8 cellular contexts compared by ENCODE assay signal in genomic region chr7:601573-602340, GRCh38.
DNase-seq lines count a peak whose midpoint lies in the region; ATAC-seq, FAIRE-seq and TF ChIP-seq lines count a peak whose summit lies in the region.

No MANE protein-coding gene starts in this region.

- POLR2A ChIA-PET in activated CD8-positive, alpha-beta T cell treated with anti-CD3 and anti-CD28 coated beads for 36 hours (lab: Charles Lee), result interaction anchor here (1.3 to 7.6 kb wide), 6 partner anchors 8 to 239 kb away, joined by 4 to 116 read pairs (median 18); partner anchors contain the start of genes DNAAF5 and PRKAR1B
- POLR2A ChIA-PET in endothelial cell of umbilical vein (lab: Charles Lee), result no interaction called here

- H3K4me1 ChIP-seq in endothelial cell of umbilical vein (ENCODE audit: control insufficient read depth, extremely low read depth, insufficient read depth, low read length), result peaks cover 42% of the 10 kb centered on the region

- H3K27me3 Mint-ChIP-seq in activated CD8-positive, alpha-beta T cell treated with anti-CD3 and anti-CD28 coated beads for 36 hours, result no peaks in the 10 kb centered on the region
- H3K27me3 Mint-ChIP-seq in glutamatergic neuron (ENCODE audit: unreplicated experiment), result peaks cover 5% of the 10 kb centered on the region

- H3K4me1 Mint-ChIP-seq in activated CD8-positive, alpha-beta T cell treated with anti-CD3 and anti-CD28 coated beads for 36 hours (ENCODE audit: low read depth), result peaks cover 66% of the 10 kb centered on the region
- H3K4me1 Mint-ChIP-seq in glutamatergic neuron (ENCODE audit: low read depth, unreplicated experiment), result no peaks in the 10 kb centered on the region

- no peaks in the 10 kb centered on the region for H3K9me1 ChIP-seq in endothelial cell of umbilical vein (replicated peaks; ENCODE audit: control insufficient read depth, extremely low read depth, insufficient read depth, low read length)

- peaks cover 63% of the 10 kb centered on the region for H3K36me3 Mint-ChIP-seq in activated CD8-positive, alpha-beta T cell treated with anti-CD3 and anti-CD28 coated beads for 36 hours (ENCODE audit: low read depth)
- H3K36me3 Mint-ChIP-seq in glutamatergic neuron (ENCODE audit: unreplicated experiment), result no peaks in the 10 kb centered on the region

- peaks cover 5% of the 10 kb centered on the region for H3K9me3 Mint-ChIP-seq in activated CD8-positive, alpha-beta T cell treated with anti-CD3 and anti-CD28 coated beads for 36 hours
- H3K9me3 Mint-ChIP-seq in glutamatergic neuron (ENCODE audit: unreplicated experiment), result peaks cover 1% of the 10 kb centered on the region

- intact Hi-C loops in activated CD8-positive, alpha-beta T cell treated with anti-CD3 and anti-CD28 coated beads for 36 hours (cut with micrococcal nuclease), result no loop called here
- intact Hi-C loops in endothelial cell of umbilical vein (cut with micrococcal nuclease), result loop anchor here (5.0 kb wide), 1 partner anchor 276 kb away; the partner anchor contains the start of gene GET4

- no peaks in the 10 kb centered on the region for H3K9me3 ChIP-seq in endothelial cell of umbilical vein (replicated peaks; ENCODE audit: control insufficient read depth, insufficient read depth, low read length)

- FAIRE-seq in endothelial cell of umbilical vein (lab: Jason Lieb, UNC), result peak; percentile 74
- FAIRE-seq in frontal cortex (lab: Jason Lieb, UNC), result no peak

- H3K36me3 ChIP-seq in endothelial cell of umbilical vein (ENCODE audit: control insufficient read depth in 2 of 2, extremely low read depth in 1 of 2, insufficient read depth in 2 of 2, low read length in 2 of 2), result no peaks in the 10 kb centered on the region

- ATAC-seq in GM18505 (IDR thresholded peaks at IDR 0.05; ENCODE audit: unreplicated experiment) (peak; percentile 34), HG03097 (IDR thresholded peaks at IDR 0.05; ENCODE audit: low FRiP score, unreplicated experiment) (peak; percentile 37)
- peak; percentile 53 for ATAC-seq in activated CD8-positive, alpha-beta T cell treated with anti-CD3 and anti-CD28 coated beads for 36 hours

- no peak for TF ChIP-seq CTCF in activated CD8-positive, alpha-beta T cell treated with anti-CD3 and anti-CD28 coated beads for 36 hours (IDR thresholded peaks at IDR 0.05)
- TF ChIP-seq CTCF in endothelial cell of umbilical vein (IDR thresholded peaks at IDR 0.05; ENCODE audit: extremely low read depth in 1 of 2, insufficient read depth in 1 of 2, low read depth in 1 of 2, low read length in 2 of 2) (no peak), glutamatergic neuron (IDR thresholded peaks at IDR 0.05; ENCODE audit: partially characterized antibody, unreplicated experiment) (no peak)

- dilution Hi-C loops in endothelial cell of umbilical vein (cut with MboI; ENCODE audit: extremely low pct_ligation_motif_present, low sequenced_read_pairs), result no loop called here

- peak overlapping the region; percentile 77 for H2AFZ ChIP-seq in endothelial cell of umbilical vein (ENCODE audit: low read depth, low read length)

- DNase-seq in activated CD8-positive, alpha-beta T cell treated with anti-CD3 and anti-CD28 coated beads for 36 hours, result peak; percentile 98
- DNase-seq in endothelial cell of umbilical vein (ENCODE audit: low read depth, low spot score) (peak; percentile 49), frontal cortex (ENCODE audit: low spot score in 2 of 2) (no peak), glutamatergic neuron (no peak), OCI-M1 (lab: John Stamatoyannopoulos, UW) (no peak)
- DNase-seq in stimulated activated CD4-positive, alpha-beta T cell treated with anti-CD3 and anti-CD28 coated beads, Interleukin-12 subunit alpha, Interleukin-12 subunit beta, amount 100 ng/mL, for 4 hours, result peak; percentile 88

- H3K27ac ChIP-seq in endothelial cell of umbilical vein (ENCODE audit: insufficient read depth, low read depth, low read length), result peak overlapping the region; percentile 97

- H3K79me2 ChIP-seq in endothelial cell of umbilical vein (ENCODE audit: control insufficient read depth, insufficient read depth, low read length), result no peaks in the 10 kb centered on the region

- peak overlapping the region; percentile 54 for H3K9ac ChIP-seq in endothelial cell of umbilical vein (replicated peaks; ENCODE audit: extremely low read depth, insufficient read depth, low read length)

- peak overlapping the region; percentile 100 for H3K27ac Mint-ChIP-seq in activated CD8-positive, alpha-beta T cell treated with anti-CD3 and anti-CD28 coated beads for 36 hours
- H3K27ac Mint-ChIP-seq in glutamatergic neuron (ENCODE audit: unreplicated experiment), result no peak overlapping the region

- peak; percentile 66 for TF ChIP-seq POLR2A in GM18505 (IDR thresholded peaks at IDR 0.05; ENCODE audit: borderline replicate concordance, extremely low read depth, insufficient read depth, insufficient read length)
- TF ChIP-seq POLR2A in endothelial cell of umbilical vein (IDR thresholded peaks at IDR 0.05; ENCODE audit: low read depth, low read length), result no peak

- peak overlapping the region; percentile 80 for H3K4me3 Mint-ChIP-seq in activated CD8-positive, alpha-beta T cell treated with anti-CD3 and anti-CD28 coated beads for 36 hours
- no peak overlapping the region for H3K4me3 Mint-ChIP-seq in glutamatergic neuron (ENCODE audit: unreplicated experiment)

- H4K20me1 ChIP-seq in endothelial cell of umbilical vein (replicated peaks; ENCODE audit: control insufficient read depth, extremely low read depth, insufficient read depth, low read length), result no peaks in the 10 kb centered on the region

- no peak overlapping the region for H3K4me2 ChIP-seq in endothelial cell of umbilical vein (ENCODE audit: insufficient read depth, low read length)

- no peaks in the 10 kb centered on the region for H3K27me3 ChIP-seq in endothelial cell of umbilical vein (ENCODE audit: control insufficient read depth in 2 of 2, insufficient read depth in 2 of 2, low read length in 2 of 2)

- CTCF ChIA-PET in activated CD8-positive, alpha-beta T cell treated with anti-CD3 and anti-CD28 coated beads for 36 hours (lab: Charles Lee), result interaction anchor here (1.1 kb wide), 1 partner anchor 18 kb away, joined by 3 read pairs; no protein-coding TSS in a partner anchor
- CTCF ChIA-PET in endothelial cell of umbilical vein (lab: Charles Lee), result no interaction called here

- BruUV-seq in endothelial cell of umbilical vein (replicated peaks; lab: Mats Ljungman, UMichigan), result no TSS peak

- H3K4me3 ChIP-seq in endothelial cell of umbilical vein (replicated peaks in 1 of 3; ENCODE audit: insufficient read depth in 1 of 3, low read depth in 1 of 3, low read length in 3 of 3), result no peak overlapping the region

TF ChIP-seq in endothelial cell of umbilical vein, 7 proteins besides CTCF, POLR2A, EP300 and RAD21:
- TF ChIP-seq MYC (IDR thresholded peaks at IDR 0.05; ENCODE audit: low read depth, low read length), result no peak
- TF ChIP-seq JUN (IDR thresholded peaks at IDR 0.05; ENCODE audit: borderline replicate concordance, insufficient read depth, insufficient read length, low read depth), result peak; percentile 15
- TF ChIP-seq MAX (IDR thresholded peaks at IDR 0.05; ENCODE audit: insufficient read depth, insufficient read length), result peak; percentile 6
- TF ChIP-seq POLR2AphosphoS5 (IDR thresholded peaks at IDR 0.05; ENCODE audit: insufficient read depth, low read depth, low read length), result no peak

Comparison
In these comparisons a context has a peak if more than half of its experiments do, and no peak if none do; other contexts are left out.
1. DNase-seq: peak in activated CD8-positive, alpha-beta T cell treated with anti-CD3 and anti-CD28 coated beads for 36 hours (single experiment), endothelial cell of umbilical vein (single experiment) and stimulated activated CD4-positive, alpha-beta T cell treated with anti-CD3 and anti-CD28 coated beads, Interleukin-12 subunit alpha, Interleukin-12 subunit beta, amount 100 ng/mL, for 4 hours (single experiment); none in frontal cortex (0 of 2), glutamatergic neuron (single experiment) and OCI-M1 (single experiment).
2. Peak in every context shown above with its lines, with median percentiles within 50 percentile points of each other: ATAC-seq.